In genomic region chr1:33971018-33971710, GRCh38 we compare ENCODE assay signal across 1 cellular context.
TF ChIP-seq lines count a peak whose summit lies in the region.

No MANE protein-coding gene starts in this region.

TF ChIP-seq in WTC11, 78 proteins besides CTCF, POLR2A, EP300 and RAD21 (continued from another document):
- no peak for TF ChIP-seq AFF4 (CRISPR knock-in tag; IDR thresholded peaks at IDR 0.05; ENCODE audit: borderline replicate concordance)
